In genomic region chr20:14972690-14973089, GRCh38 we compare ENCODE assay signal across 23 cellular contexts.
"Had no signal": no experiment of that assay in that cellular context is flagged by ENCODE, and none has a peak within 500 bp of the region (broad histone marks: within the 10 kb centered on the region; RNA-seq: fewer than 3 reads in every experiment).

No MANE protein-coding gene starts in this region.

- H3K9me3 Mint-ChIP-seq: endodermal cell had no signal

- H3K27ac Mint-ChIP-seq: dendritic cell treated with granulocyte-macrophage colony-stimulating factor and Interleukin-4, amounts not matched to agents 40 ng/mL and 50 ng/mL, for 4 days; effector memory CD8-positive, alpha-beta T cell; endodermal cell had no signal

- H3K4me3 Mint-ChIP-seq: dendritic cell treated with granulocyte-macrophage colony-stimulating factor and Interleukin-4, amounts not matched to agents 40 ng/mL and 50 ng/mL, for 4 days; effector memory CD8-positive, alpha-beta T cell; endodermal cell had no signal

- H3K9me3 ChIP-seq: colonic mucosa, esophagus muscularis mucosa, esophagus squamous epithelium, gastrocnemius medialis, gastroesophageal sphincter, heart left ventricle, heart right ventricle had no signal

- H3K36me3 ChIP-seq: colonic mucosa, esophagus muscularis mucosa, esophagus squamous epithelium, gastrocnemius medialis, gastroesophageal sphincter, heart left ventricle, heart right ventricle had no signal

- H3K4me1 Mint-ChIP-seq: endodermal cell had no signal

- H3K27ac ChIP-seq: colonic mucosa, coronary artery, dorsolateral prefrontal cortex, esophagus muscularis mucosa, esophagus squamous epithelium, foreskin keratinocyte, gastrocnemius medialis, gastroesophageal sphincter, heart left ventricle, heart right ventricle had no signal

- H3K27me3 ChIP-seq: colonic mucosa, dorsolateral prefrontal cortex, esophagus muscularis mucosa, esophagus squamous epithelium, foreskin keratinocyte, gastrocnemius medialis, gastroesophageal sphincter, heart left ventricle, heart right ventricle had no signal

- DNase-seq: colonic mucosa; cortex of kidney; dermis blood vessel endothelial cell; dorsolateral prefrontal cortex; effector CD4-positive, alpha-beta T cell; effector CD8-positive, alpha-beta T cell; effector memory CD4-positive, alpha-beta T cell; effector memory CD8-positive, alpha-beta T cell; endodermal cell; erythroblast; esophagus squamous epithelium; foreskin keratinocyte; foreskin melanocyte; gastrocnemius medialis; glutamatergic neuron; head of caudate nucleus; heart left ventricle; heart right ventricle had no signal

- H3K4me3 ChIP-seq: colonic mucosa, coronary artery, dorsolateral prefrontal cortex, esophagus muscularis mucosa, esophagus squamous epithelium, gastrocnemius medialis, gastroesophageal sphincter, heart left ventricle, heart right ventricle had no signal

- H3K27me3 Mint-ChIP-seq: dendritic cell treated with granulocyte-macrophage colony-stimulating factor and Interleukin-4, amounts not matched to agents 40 ng/mL and 50 ng/mL, for 4 days; effector memory CD8-positive, alpha-beta T cell had no signal

- ATAC-seq: effector memory CD8-positive, alpha-beta T cell; esophagus mucosa; foreskin keratinocyte; gastrocnemius medialis; gastroesophageal sphincter; heart left ventricle; heart right ventricle had no signal
